Comparison of ENCODE assay signal across 10 cellular contexts in the genomic region with DNA sequence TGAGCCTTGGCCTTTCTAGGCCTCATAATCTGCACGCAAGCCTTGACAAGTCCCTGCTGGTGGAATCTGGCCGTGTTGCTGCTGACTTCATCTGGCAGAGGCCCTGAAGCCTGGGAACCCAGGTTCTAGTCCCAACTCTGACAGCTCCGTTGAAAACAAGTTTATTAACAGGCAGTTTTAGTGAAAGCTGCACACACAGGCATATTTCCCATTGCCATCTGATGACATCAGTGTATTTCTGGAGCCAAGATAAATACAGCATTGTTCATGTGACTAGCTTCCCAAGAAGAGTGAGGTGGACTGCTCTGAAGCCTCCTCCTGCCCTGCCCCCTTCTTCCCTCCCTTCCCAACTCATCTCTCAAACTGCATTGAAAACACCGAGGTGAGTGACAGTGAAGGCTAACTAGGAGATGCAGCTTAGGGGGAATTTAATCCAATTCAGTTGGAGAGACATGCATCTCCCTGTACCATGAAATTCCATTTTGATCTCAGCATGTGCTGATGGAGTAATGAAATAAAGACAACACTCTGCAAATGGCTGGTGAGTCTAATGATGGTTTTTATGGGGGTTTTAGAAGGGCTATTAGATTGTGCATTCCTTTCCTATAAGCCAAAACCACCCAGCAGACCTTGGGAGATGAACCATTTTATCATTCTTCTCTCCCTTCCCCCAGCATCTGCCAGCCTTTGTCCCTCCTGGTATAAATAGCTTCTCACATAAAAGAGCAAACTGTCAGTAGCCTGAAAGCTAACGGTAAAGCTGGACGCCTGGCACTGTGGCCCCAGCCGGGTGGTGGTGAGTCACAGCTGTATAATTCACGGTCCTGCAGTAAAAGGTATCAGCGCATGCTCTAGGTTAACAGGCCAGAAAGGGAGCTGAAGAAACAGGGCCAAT. TPM values are rescaled to one million over a fixed set of nuclear protein-coding genes. Genes with fewer than 3 reads are reported as not detected.
DNase-seq lines count a peak whose midpoint lies in the region; ATAC-seq and TF ChIP-seq lines count a peak whose summit lies in the region.
"Had no signal": no experiment of that assay in that cellular context is flagged by ENCODE, and none has a peak within 500 bp of the region (broad histone marks: within the 10 kb centered on the region; RNA-seq: fewer than 3 reads in every experiment).

No MANE protein-coding gene starts in this region.

- no peaks in the 10 kb centered on the region for H3K79me2 ChIP-seq in GM23338 (replicated peaks; ENCODE audit: insufficient read depth)

- no peaks in the 10 kb centered on the region for H3F3A ChIP-seq in GM23338 (replicated peaks; ENCODE audit: low read depth)

- H3K36me3 ChIP-seq in liver (ENCODE audit: control insufficient read depth in 4 of 4, insufficient read depth in 3 of 4, low read depth in 1 of 4, low read length in 3 of 4) (no peaks in the 10 kb centered on the region), tibial nerve (no peaks in the 10 kb centered on the region), GM23338 (ENCODE audit: insufficient read depth) (no peaks in the 10 kb centered on the region)

- DNase-seq in NCI-H510A treated with DMSO at 0.1 percent for 48 hours (lab: John Stamatoyannopoulos, UW) (peak; percentile 27), NCI-H510A (lab: John Stamatoyannopoulos, UW) (no peak), caudate nucleus (lab: John Stamatoyannopoulos, UW) (peak in 15 of 61 donors; percentile 1 to 51 (median 7)), tibial nerve (ENCODE audit: low spot score in 2 of 2) (peak in 1 of 2 donors; percentile 16), GM23338 (ENCODE audit: low spot score) (no peak), T-helper 2 cell (no peak)
- no peak for DNase-seq in stimulated activated effector memory CD8-positive, alpha-beta T cell treated with anti-CD3 and anti-CD28 coated beads, Interleukin-12 subunit alpha, Interleukin-12 subunit beta, amount 100 ng/mL, for 72 hours (ENCODE audit: low spot score in 2 of 2)
- DNase-seq: activated B cell treated with CpG ODN at 0.5 μM for 24 hours, DND-41 had no signal

- peaks cover 3% of the 10 kb centered on the region for H3K27me3 Mint-ChIP-seq in GM23338 (ENCODE audit: insufficient read depth, low read depth, poor library complexity)
- H3K27me3 Mint-ChIP-seq: activated B cell treated with CpG ODN at 0.5 μM for 24 hours had no signal

- H3K4me3 ChIP-seq in liver (ENCODE audit: low read depth in 1 of 3, low read length in 3 of 3) = no peak overlapping the region
- H3K4me3 ChIP-seq in tibial nerve = no peak overlapping the region
- no peak overlapping the region for H3K4me3 ChIP-seq in GM23338

- peak overlapping the region in 1 of 2 donors; percentile 39 for H3K9ac ChIP-seq in liver (ENCODE audit: low read depth in 1 of 2, low read length in 2 of 2)

- no peak overlapping the region for H2AFZ ChIP-seq in GM23338

- H3K27ac Mint-ChIP-seq in stimulated activated effector memory CD8-positive, alpha-beta T cell treated with anti-CD3 and anti-CD28 coated beads, Interleukin-12 subunit alpha, Interleukin-12 subunit beta, amount 100 ng/mL, for 72 hours = no peak overlapping the region
- H3K27ac Mint-ChIP-seq in GM23338 = no peak overlapping the region
- H3K27ac Mint-ChIP-seq: activated B cell treated with CpG ODN at 0.5 μM for 24 hours had no signal

- H3K27me3 ChIP-seq in liver (ENCODE audit: control insufficient read depth in 4 of 4, insufficient read depth in 4 of 4, low read length in 3 of 4) (no peaks in the 10 kb centered on the region), tibial nerve (no peaks in the 10 kb centered on the region), GM23338 (ENCODE audit: insufficient read depth) (no peaks in the 10 kb centered on the region)

- no peak for TF ChIP-seq POLR2A in tibial nerve (IDR thresholded peaks at IDR 0.05)

- 0 out of 2 replicates have a peak, but pooled peaks cover 8% of the 10 kb centered on the region for H3K9me2 ChIP-seq in GM23338 (ENCODE audit: insufficient read depth)

- H3K27ac ChIP-seq in caudate nucleus (ENCODE audit: low read depth, low read length) (peak overlapping the region; percentile 11), liver (ENCODE audit: low read depth in 1 of 2, low read length in 2 of 2) (peak overlapping the region; percentile 44 to 48), tibial nerve (peak overlapping the region; percentile 9 to 87 (median 75)), GM23338 (ENCODE audit: low read depth) (no peak overlapping the region)

- no peak for ATAC-seq in stimulated activated effector memory CD8-positive, alpha-beta T cell treated with anti-CD3 and anti-CD28 coated beads, Interleukin-12 subunit alpha, Interleukin-12 subunit beta, amount 100 ng/mL, for 72 hours
- ATAC-seq in GM23338 = no peak

- TF ChIP-seq CTCF in liver (IDR thresholded peaks at IDR 0.05; ENCODE audit: low read depth, low read length, missing input control) (no peak), tibial nerve (IDR thresholded peaks at IDR 0.05) (peak in 1 of 5 experiments; percentile 11), GM23338 (conservative IDR thresholded peaks at IDR 0.05; ENCODE audit: low read depth in 2 of 2) (no peak)

- H4K20me1 ChIP-seq in GM23338 (replicated peaks; ENCODE audit: insufficient read depth) = no peaks in the 10 kb centered on the region

- TF ChIP-seq EP300 in tibial nerve (IDR thresholded peaks at IDR 0.05) = peak in 1 of 2 donors; percentile 78

- H3K4me1 ChIP-seq in liver (ENCODE audit: control insufficient read depth in 4 of 4, insufficient read depth in 4 of 4, low read length in 3 of 4) = peaks cover 0 to 4% (median 0%) of the 10 kb centered on the region in 4 donors
- H3K4me1 ChIP-seq in tibial nerve = peaks cover 6 to 81% (median 35%) of the 10 kb centered on the region in 4 donors
- peaks cover 7% of the 10 kb centered on the region; the same call in 1 of the 2 replicates for H3K4me1 ChIP-seq in GM23338 (ENCODE audit: insufficient read depth)

- no peaks in the 10 kb centered on the region for H3K9me3 Mint-ChIP-seq in stimulated activated effector memory CD8-positive, alpha-beta T cell treated with anti-CD3 and anti-CD28 coated beads, Interleukin-12 subunit alpha, Interleukin-12 subunit beta, amount 100 ng/mL, for 72 hours
- H3K9me3 Mint-ChIP-seq in GM23338 = no peaks in the 10 kb centered on the region
- H3K9me3 Mint-ChIP-seq: activated B cell treated with CpG ODN at 0.5 μM for 24 hours had no signal

- TF ChIP-seq RAD21 in liver (IDR thresholded peaks at IDR 0.05) = peak in 1 of 2 donors; percentile 23

- no peaks in the 10 kb centered on the region for H3K4me1 Mint-ChIP-seq in stimulated activated effector memory CD8-positive, alpha-beta T cell treated with anti-CD3 and anti-CD28 coated beads, Interleukin-12 subunit alpha, Interleukin-12 subunit beta, amount 100 ng/mL, for 72 hours
- H3K4me1 Mint-ChIP-seq in GM23338 = peaks cover 19% of the 10 kb centered on the region
- H3K4me1 Mint-ChIP-seq: activated B cell treated with CpG ODN at 0.5 μM for 24 hours had no signal

- no peak overlapping the region for H3K4me3 Mint-ChIP-seq in stimulated activated effector memory CD8-positive, alpha-beta T cell treated with anti-CD3 and anti-CD28 coated beads, Interleukin-12 subunit alpha, Interleukin-12 subunit beta, amount 100 ng/mL, for 72 hours
- H3K4me3 Mint-ChIP-seq in GM23338 = no peak overlapping the region
- H3K4me3 Mint-ChIP-seq: activated B cell treated with CpG ODN at 0.5 μM for 24 hours had no signal

- H3K9me3 ChIP-seq in liver (ENCODE audit: control insufficient read depth in 4 of 4, low read length in 3 of 4) = no peaks in the 10 kb centered on the region
- H3K9me3 ChIP-seq in tibial nerve = no peaks in the 10 kb centered on the region

- no peak overlapping the region for H3K4me2 ChIP-seq in GM23338

- no peaks in the 10 kb centered on the region for H3K36me3 Mint-ChIP-seq in stimulated activated effector memory CD8-positive, alpha-beta T cell treated with anti-CD3 and anti-CD28 coated beads, Interleukin-12 subunit alpha, Interleukin-12 subunit beta, amount 100 ng/mL, for 72 hours
- H3K36me3 Mint-ChIP-seq in GM23338 (ENCODE audit: low read depth) = no peaks in the 10 kb centered on the region

- 59% methylated on average over 9 of the region's 9 CpGs for WGBS in liver
- 23 to 30% methylated on average over 9 of the region's 9 CpGs for WGBS in tibial nerve, 2 donors

TF ChIP-seq in liver, 16 proteins besides CTCF, POLR2A, EP300 and RAD21:
- no peak for TF ChIP-seq FOXA1 (IDR thresholded peaks at IDR 0.05)
- no peak for TF ChIP-seq SP1 (IDR thresholded peaks at IDR 0.05)
- peak in 1 of 2 donors; percentile 32 for TF ChIP-seq JUND (IDR thresholded peaks at IDR 0.05)
- TF ChIP-seq, protein P1, sequence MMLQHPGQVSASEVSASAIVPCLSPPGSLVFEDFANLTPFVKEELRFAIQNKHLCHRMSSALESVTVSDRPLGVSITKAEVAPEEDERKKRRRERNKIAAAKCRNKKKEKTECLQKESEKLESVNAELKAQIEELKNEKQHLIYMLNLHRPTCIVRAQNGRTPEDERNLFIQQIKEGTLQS (IDR thresholded peaks at IDR 0.05) = no peak
- no peak for TF ChIP-seq RXRA (IDR thresholded peaks at IDR 0.05)
- TF ChIP-seq GABPA (IDR thresholded peaks at IDR 0.05 in 1 of 2, conservative IDR thresholded peaks at IDR 0.05 in 1 of 2) = no peak
- TF ChIP-seq FOXA2 (IDR thresholded peaks at IDR 0.05) = peak; percentile 52
- TF ChIP-seq YY1 (IDR thresholded peaks at IDR 0.05) = no peak

TF ChIP-seq in GM23338, 12 proteins besides CTCF, POLR2A, EP300 and RAD21 (continues in another document):
- no peak for TF ChIP-seq JUNB (IDR thresholded peaks at IDR 0.05; ENCODE audit: unreplicated experiment)
- no peak for TF ChIP-seq ZNF331 (CRISPR knock-in tag; IDR thresholded peaks at IDR 0.05; ENCODE audit: low read depth)
- TF ChIP-seq CREB1 (CRISPR knock-in tag; IDR thresholded peaks at IDR 0.05; ENCODE audit: low read depth) = no peak
- no peak for TF ChIP-seq EZH2 (IDR thresholded peaks at IDR 0.05; ENCODE audit: low read depth, unreplicated experiment)
- TF ChIP-seq, protein P2, sequence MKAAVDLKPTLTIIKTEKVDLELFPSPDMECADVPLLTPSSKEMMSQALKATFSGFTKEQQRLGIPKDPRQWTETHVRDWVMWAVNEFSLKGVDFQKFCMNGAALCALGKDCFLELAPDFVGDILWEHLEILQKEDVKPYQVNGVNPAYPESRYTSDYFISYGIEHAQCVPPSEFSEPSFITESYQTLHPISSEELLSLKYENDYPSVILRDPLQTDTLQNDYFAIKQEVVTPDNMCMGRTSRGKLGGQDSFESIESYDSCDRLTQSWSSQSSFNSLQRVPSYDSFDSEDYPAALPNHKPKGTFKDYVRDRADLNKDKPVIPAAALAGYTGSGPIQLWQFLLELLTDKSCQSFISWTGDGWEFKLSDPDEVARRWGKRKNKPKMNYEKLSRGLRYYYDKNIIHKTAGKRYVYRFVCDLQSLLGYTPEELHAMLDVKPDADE (IDR thresholded peaks at IDR 0.05) = no peak
- TF ChIP-seq NANOG (IDR thresholded peaks at IDR 0.05; ENCODE audit: borderline replicate concordance) = no peak
- no peak for TF ChIP-seq EZH2phosphoT487 (IDR thresholded peaks at IDR 0.05; ENCODE audit: unreplicated experiment)

RNA-seq across cellular contexts. Expression of a gene that starts 38.0 kb away (rescaled TPM):
- total RNA-seq in liver (1 to 10 TPM; 5.4 to 8.0 TPM), tibial nerve (10 to 100 TPM; 24.5 to 39.1 (median 35.2) TPM)
- polyA plus RNA-seq in liver (under 1 TPM; 0.89 to 0.97 TPM), GM23338 (2016; fragmentation: Nextera tagmentation; extraction: Ambion mirVana) (0.80 and 1.1 TPM in 2 replicates)
- 12.0 and 12.5 TPM in 2 replicates for total RNA-seq in GM23338 (2014; rRNA removed; shearing (Covaris generic))
